In genomic region chr7:140159487-140159886, GRCh38 we compare ENCODE assay signal across 24 cellular contexts. TPM values are rescaled to one million over a fixed set of nuclear protein-coding genes. Genes with fewer than 3 reads are reported as not detected.
DNase-seq lines count a peak whose midpoint lies in the region; ATAC-seq and TF ChIP-seq lines count a peak whose summit lies in the region.
"Had no signal": no experiment of that assay in that cellular context is flagged by ENCODE, and none has a peak within 500 bp of the region (broad histone marks: within the 10 kb centered on the region; RNA-seq: fewer than 3 reads in every experiment).

No MANE protein-coding gene starts in this region.

- intact Hi-C loops in Panc1 (cut with micrococcal nuclease; ENCODE audit: unreplicated experiment): no loop called here

- H2AK5ac ChIP-seq in trophoblast cell (ENCODE audit: low read length): peak overlapping the region; percentile 79

- H3K4ac ChIP-seq in trophoblast cell (ENCODE audit: low read depth, low read length): no peak overlapping the region

- H4K91ac ChIP-seq in trophoblast cell (ENCODE audit: low read depth, low read length): no peak overlapping the region

- no peak overlapping the region for H3K23ac ChIP-seq in trophoblast cell (ENCODE audit: low read length)

- peaks cover 4% of the 10 kb centered on the region for H3K79me1 ChIP-seq in trophoblast cell (ENCODE audit: low read length)

- peaks cover 7% of the 10 kb centered on the region for H3K4me1 ChIP-seq in Panc1 (ENCODE audit: control insufficient read depth, insufficient read depth, low read length)
- peaks cover 4% of the 10 kb centered on the region in 2 experiments for H3K4me1 ChIP-seq in trophoblast cell (ENCODE audit: control insufficient read depth in 1 of 2, insufficient read depth in 2 of 2, low read length in 2 of 2)
- H3K4me1 ChIP-seq: SJSA1 had no signal

- H4K12ac ChIP-seq in trophoblast cell (ENCODE audit: low read depth, low read length): no peak overlapping the region

- peak overlapping the region; percentile 31 for H2BK5ac ChIP-seq in trophoblast cell (ENCODE audit: low read depth, low read length, poor library complexity)

- no peak overlapping the region for H3K4me3 ChIP-seq in Panc1 (ENCODE audit: low read depth in 2 of 2, low read length in 2 of 2)
- H3K4me3 ChIP-seq in fibroblast of the aortic adventitia (ENCODE audit: low read depth, low read length): no peak overlapping the region
- no peak overlapping the region for H3K4me3 ChIP-seq in trophoblast cell (ENCODE audit: low read depth, low read length)
- H3K4me3 ChIP-seq: dorsolateral prefrontal cortex, lower lobe of right lung, ovary, SJSA1, tibial nerve had no signal

- no peak overlapping the region for H3K9ac ChIP-seq in trophoblast cell (ENCODE audit: low read length)

- peak; percentile 51; the same call in 1 of the 2 replicates for ATAC-seq in Panc1
- ATAC-seq in GM21528 (IDR thresholded peaks at IDR 0.05; ENCODE audit: low FRiP score, unreplicated experiment): no peak
- ATAC-seq in HG02840 (IDR thresholded peaks at IDR 0.05; ENCODE audit: low FRiP score, unreplicated experiment): no peak
- ATAC-seq: activated CD8-positive, alpha-beta T cell treated with anti-CD3 and anti-CD28 coated beads, Interleukin-2, amount 10 ng/mL, durations not matched to agents 7 days and 5 days; activated naive CD4-positive, alpha-beta T cell treated with anti-CD3 and anti-CD28 coated beads, Interleukin-2, amount 50 U/mL, for 72 hours; lower lobe of right lung; PC-3; sciatic nerve; stimulated activated naive B cell treated with anti-CD40 and anti-IgM and Interleukin-4, amounts not matched to agents 10 μg/mL and 1 μg/mL and 100 μg/mL, for 72 hours had no signal

- no peak overlapping the region for H2BK12ac ChIP-seq in trophoblast cell (ENCODE audit: low read length)

- H3K27ac ChIP-seq in Panc1 (ENCODE audit: low read length) (no peak overlapping the region), trophoblast cell (ENCODE audit: low read depth, low read length) (no peak overlapping the region)
- H3K27ac ChIP-seq: dorsolateral prefrontal cortex, lower lobe of right lung, ovary, SJSA1, tibial nerve had no signal

- BruUV-seq in Panc1 (replicated peaks; lab: Mats Ljungman, UMichigan): TSS peak; percentile 42

- CTCF ChIA-PET in Panc1 (lab: Charles Lee): no interaction called here

- H3K9me3 ChIP-seq in Panc1 (ENCODE audit: control insufficient read depth, insufficient read depth, low read depth, low read length) (no peaks in the 10 kb centered on the region), trophoblast cell (ENCODE audit: insufficient read depth, low read depth, low read length) (no peaks in the 10 kb centered on the region)
- H3K9me3 ChIP-seq: lower lobe of right lung, ovary, SJSA1, tibial nerve had no signal

- no peak overlapping the region for H4K8ac ChIP-seq in trophoblast cell (ENCODE audit: low read depth, low read length)

- no peak overlapping the region for H3K14ac ChIP-seq in trophoblast cell (ENCODE audit: low read length)

- POLR2A ChIA-PET in Panc1 (lab: Charles Lee): no interaction called here

- DNase-seq in ELR (ENCODE audit: low read depth): peak; percentile 60
- DNase-seq in Panc1 (ENCODE audit: low read depth, low spot score): no peak
- DNase-seq in fibroblast of the aortic adventitia (ENCODE audit: low read depth): peak; percentile 18
- DNase-seq in trophoblast cell: peak; percentile 41 to 44
- no peak for DNase-seq in activated CD4-positive, CD25-positive, alpha-beta regulatory T cell treated with anti-CD3 and anti-CD28 coated beads, Interleukin-2, amount 50 U/mL, for 72 hours
- DNase-seq: activated B cell treated with CpG ODN at 0.5 μM for 24 hours; activated CD8-positive, alpha-beta T cell treated with anti-CD3 and anti-CD28 coated beads, Interleukin-2, amount 10 ng/mL, durations not matched to agents 7 days and 5 days; activated T-cell treated with anti-CD3 and anti-CD28 coated beads, Interleukin-2, amount 50 U/mL, for 24 hours; dorsolateral prefrontal cortex; glutamatergic neuron; immature natural killer cell; lower lobe of right lung; NCI-H1436 treated with DMSO at 0.1 percent for 48 hours; NCI-H2171 treated with DMSO at 0.1 percent for 48 hours; NCI-H748 treated with DMSO at 0.1 percent for 48 hours; ovary; PC-3; stimulated activated naive B cell treated with anti-CD40 and anti-IgM and Interleukin-4, amounts not matched to agents 10 μg/mL and 1 μg/mL and 100 μg/mL, for 72 hours had no signal

- no peak overlapping the region for H3K4me2 ChIP-seq in trophoblast cell (ENCODE audit: low read length)

- peaks cover 5% of the 10 kb centered on the region for H3K79me2 ChIP-seq in trophoblast cell (ENCODE audit: control insufficient read depth, insufficient read depth, low read length, poor library complexity)

- H3K36me3 ChIP-seq in Panc1 (ENCODE audit: control insufficient read depth, insufficient read depth, low read length) (no peaks in the 10 kb centered on the region), trophoblast cell (ENCODE audit: control insufficient read depth in 1 of 2, insufficient read depth in 2 of 2, low read length in 2 of 2) (no peaks in the 10 kb centered on the region)
- H3K36me3 ChIP-seq: lower lobe of right lung, ovary, SJSA1, tibial nerve had no signal

- TF ChIP-seq CTCF in Panc1 (IDR thresholded peaks at IDR 0.05): no peak
- TF ChIP-seq CTCF in fibroblast of the aortic adventitia (IDR thresholded peaks at IDR 0.05; ENCODE audit: insufficient read depth, low read length): no peak

- no peak overlapping the region for H3K18ac ChIP-seq in trophoblast cell (ENCODE audit: low read length)

- H2AFZ ChIP-seq in trophoblast cell (ENCODE audit: insufficient read depth, low read length, poor library complexity): no peak overlapping the region

- H2BK120ac ChIP-seq in trophoblast cell (ENCODE audit: insufficient read depth, low read length, poor library complexity): no peak overlapping the region

- H3K27me3 ChIP-seq in Panc1 (ENCODE audit: control insufficient read depth, insufficient read depth, low read length) (no peaks in the 10 kb centered on the region), trophoblast cell (ENCODE audit: insufficient read depth, low read length) (no peaks in the 10 kb centered on the region)
- H3K27me3 ChIP-seq: dorsolateral prefrontal cortex, ovary, SJSA1, tibial nerve had no signal

- in situ Hi-C loops in Panc1 (cut with HindIII; ENCODE audit: low pct_unique_long_range_greater_than_20kb, low sequenced_read_pairs): no loop called here

- WGBS in trophoblast cell (ENCODE audit: extremely low coverage, insufficient coverage, insufficient read length): no CpG with 5 or more reads among the region's 3 CpGs

RNA-seq across cellular contexts. Expression of gene KDM7A, which starts 17.3 kb away (rescaled TPM):
- total RNA-seq in Panc1 (2021; ENCODE audit: unreplicated experiment) (3.6 TPM), fibroblast of the aortic adventitia (ENCODE audit: low replicate concordance) (6.6 and 6.9 TPM in 2 replicates)
- polyA plus RNA-seq in Panc1 (2012; ENCODE audit: insufficient read length): 2.9 TPM
- polyA plus RNA-seq in trophoblast cell (2013): 10.3 and 11.5 TPM in 2 replicates

Comparison
In these comparisons a context has a peak if more than half of its experiments do, and no peak if none do; other contexts are left out.
1. DNase-seq: peak in ELR (single experiment), fibroblast of the aortic adventitia (single experiment) and trophoblast cell (2 of 2); none in Panc1 (single experiment) and activated CD4-positive, CD25-positive, alpha-beta regulatory T cell treated with anti-CD3 and anti-CD28 coated beads, Interleukin-2, amount 50 U/mL, for 72 hours (single experiment).